Comparison of ENCODE assay signal across 8 cellular contexts in the genomic region with DNA sequence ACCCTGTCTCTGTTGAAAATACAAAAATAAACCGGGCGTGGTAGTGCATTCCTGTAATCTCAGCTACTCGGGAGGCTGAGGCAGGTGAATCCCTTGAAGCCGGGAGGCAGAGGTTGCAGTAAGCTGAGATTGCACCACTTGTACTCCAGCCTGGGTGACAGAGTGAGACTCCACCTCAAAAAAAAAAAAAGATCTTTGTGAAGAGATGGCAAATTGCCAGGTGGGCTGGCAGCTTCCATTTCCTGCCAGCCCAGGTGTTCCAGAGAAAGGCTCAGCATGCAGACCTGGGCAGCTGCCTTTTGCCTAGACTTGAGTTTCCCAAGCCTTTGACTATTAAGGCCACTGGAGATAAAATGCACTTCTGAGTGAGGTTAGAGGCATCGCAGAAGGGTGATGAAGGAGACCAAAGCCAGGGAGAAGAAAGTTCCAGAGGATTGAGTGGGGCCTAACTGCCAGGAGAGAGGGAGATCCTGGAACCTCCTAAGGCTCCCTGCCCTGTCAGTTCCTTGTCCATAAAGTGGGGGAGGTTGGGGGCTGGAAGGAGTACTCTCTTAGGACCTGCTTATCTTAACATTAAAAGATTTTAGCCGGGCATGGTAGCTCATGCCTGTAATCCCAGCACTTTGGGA. TPM values are rescaled to one million over a fixed set of nuclear protein-coding genes. Genes with fewer than 3 reads are reported as not detected.
DNase-seq lines count a peak whose midpoint lies in the region; ATAC-seq and TF ChIP-seq lines count a peak whose summit lies in the region.

No MANE protein-coding gene starts in this region.

- POLR2A ChIA-PET in Caco-2 (lab: Charles Lee) (interaction anchor here (0.6 to 7.3 kb wide), 2 partner anchors 10 to 57 kb away, joined by 3 to 163 read pairs; partner anchors contain the start of gene DDIT4), activated B cell treated with CpG ODN at 0.5 μM for 24 hours (lab: Charles Lee) (interaction anchor here (0.7 to 14.1 kb wide), 8 partner anchors 10 to 70 kb away, joined by 3 to 380 read pairs (median 8); partner anchors contain the start of genes ANAPC16, ASCC1 and DDIT4)

- peaks cover 32% of the 10 kb centered on the region for H3K4me1 Mint-ChIP-seq in Caco-2 (ENCODE audit: low read depth, unreplicated experiment)
- H3K4me1 Mint-ChIP-seq in activated B cell treated with CpG ODN at 0.5 μM for 24 hours = peaks cover 45% of the 10 kb centered on the region

- H3K36me3 ChIP-seq in Caco-2 (ENCODE audit: control insufficient read depth, insufficient read depth, low read length) = no peaks in the 10 kb centered on the region

- peak overlapping the region; percentile 82 for H3K27ac Mint-ChIP-seq in Caco-2 (ENCODE audit: unreplicated experiment)
- peak overlapping the region; percentile 59 for H3K27ac Mint-ChIP-seq in activated B cell treated with CpG ODN at 0.5 μM for 24 hours

- CTCF ChIA-PET in Caco-2 (lab: Charles Lee) (interaction anchor here (1.0 to 1.2 kb wide), 2 partner anchors 10 to 65 kb away, joined by 3 to 4 read pairs; partner anchors contain the start of gene DDIT4), activated B cell treated with CpG ODN at 0.5 μM for 24 hours (lab: Charles Lee) (no interaction called here)

- H3K27me3 ChIP-seq in Caco-2 (replicated peaks; ENCODE audit: control insufficient read depth, insufficient read depth, low read length) = no peaks in the 10 kb centered on the region

- no peak for ATAC-seq in activated B cell treated with CpG ODN at 0.5 μM for 24 hours (ENCODE audit: low read depth)

- no peaks in the 10 kb centered on the region for H3K9me3 Mint-ChIP-seq in Caco-2 (ENCODE audit: unreplicated experiment)
- no peaks in the 10 kb centered on the region for H3K9me3 Mint-ChIP-seq in activated B cell treated with CpG ODN at 0.5 μM for 24 hours

- H3K36me3 Mint-ChIP-seq in Caco-2 (ENCODE audit: insufficient read depth, unreplicated experiment) (peaks cover 26% of the 10 kb centered on the region), activated B cell treated with CpG ODN at 0.5 μM for 24 hours (ENCODE audit: low read depth) (peaks cover 3% of the 10 kb centered on the region)

- peaks cover 22% of the 10 kb centered on the region for H3K4me1 ChIP-seq in Caco-2

- no peak overlapping the region for H3K4me3 Mint-ChIP-seq in Caco-2 (ENCODE audit: unreplicated experiment)
- peak overlapping the region; percentile 41 for H3K4me3 Mint-ChIP-seq in activated B cell treated with CpG ODN at 0.5 μM for 24 hours

- H3K27me3 Mint-ChIP-seq in Caco-2 (ENCODE audit: insufficient read depth, unreplicated experiment) (no peaks in the 10 kb centered on the region), activated B cell treated with CpG ODN at 0.5 μM for 24 hours (no peaks in the 10 kb centered on the region)

- BruUV-seq in Caco-2 (replicated peaks; lab: Mats Ljungman, UMichigan) = no TSS peak

- no peak overlapping the region for H3K4me3 ChIP-seq in Caco-2 (ENCODE audit: low read depth, low read length)

- no peaks in the 10 kb centered on the region for H3K9me3 ChIP-seq in Caco-2

- intact Hi-C loops in Caco-2 (cut with micrococcal nuclease; ENCODE audit: unreplicated experiment) (loop anchor here (5.0 kb wide), 1 partner anchor 91 kb away; no protein-coding TSS in a partner anchor), activated B cell treated with CpG ODN at 0.5 μM for 24 hours (cut with micrococcal nuclease) (no loop called here)

- DNase-seq in Caco-2 (no peak), NCI-H1105 treated with DMSO at 0.1 percent for 48 hours (lab: John Stamatoyannopoulos, UW) (peak; percentile 88), activated B cell treated with CpG ODN at 0.5 μM for 24 hours (no peak), medulla oblongata (ENCODE audit: extremely low spot score) (peak; percentile 1), NCI-H226 (no peak), SIG-M5 treated with dmso at 0.1 percent for 504 hours (lab: John Stamatoyannopoulos, UW; ENCODE audit: unreplicated experiment) (no peak)
- DNase-seq in activated CD8-positive, alpha-beta memory T cell treated with anti-CD3 and anti-CD28 coated beads, Interleukin-2, amount 50 U/mL, for 4 hours = no peak
- no peak for DNase-seq in stimulated activated CD4-positive, alpha-beta T cell treated with anti-CD3 and anti-CD28 coated beads, Interleukin-4, amount 100 ng/mL, for 4 hours

- TF ChIP-seq CTCF in Caco-2 (IDR thresholded peaks at IDR 0.05; ENCODE audit: insufficient read depth in 1 of 2, low read depth in 1 of 2, low read length in 1 of 2, severe bottlenecking in 1 of 2, unreplicated experiment in 1 of 2) (no peak), activated B cell treated with CpG ODN at 0.5 μM for 24 hours (IDR thresholded peaks at IDR 0.05) (no peak)

RNA-seq across cellular contexts. Expression of gene DDIT4, which starts 10.0 kb away (rescaled TPM):
- total RNA-seq in Caco-2 (2022) (152 and 155 TPM in 2 replicates), activated B cell treated with CpG ODN at 0.5 μM for 24 hours (175 and 180 TPM in 2 replicates)

RNA-seq across cellular contexts. Expression of gene ASCC1, which starts 47.7 kb away (rescaled TPM):
- 60.1 and 73.7 TPM in 2 replicates for total RNA-seq in Caco-2 (2022)
- total RNA-seq in activated B cell treated with CpG ODN at 0.5 μM for 24 hours = 42.6 and 42.9 TPM in 2 replicates

RNA-seq across cellular contexts. Expression of gene ANAPC16, which starts 47.9 kb away (rescaled TPM):
- total RNA-seq in Caco-2 (2022) (134 and 144 TPM in 2 replicates), activated B cell treated with CpG ODN at 0.5 μM for 24 hours (128 and 137 TPM in 2 replicates)

Comparison
In these comparisons a context has a peak if more than half of its experiments do, and no peak if none do; other contexts are left out.
1. DNase-seq: peak in NCI-H1105 treated with DMSO at 0.1 percent for 48 hours (single experiment) and medulla oblongata (single experiment); none in Caco-2 (0 of 2), activated B cell treated with CpG ODN at 0.5 μM for 24 hours (single experiment), NCI-H226 (single experiment), activated CD8-positive, alpha-beta memory T cell treated with anti-CD3 and anti-CD28 coated beads, Interleukin-2, amount 50 U/mL, for 4 hours (single experiment), SIG-M5 treated with dmso at 0.1 percent for 504 hours (single experiment) and stimulated activated CD4-positive, alpha-beta T cell treated with anti-CD3 and anti-CD28 coated beads, Interleukin-4, amount 100 ng/mL, for 4 hours (0 of 2).